In genomic region chr6:71245265-71246049, GRCh38 we compare ENCODE assay signal across 1 cellular context.
TF ChIP-seq lines count a peak whose summit lies in the region.

No MANE protein-coding gene starts in this region.

TF ChIP-seq in H1, 55 proteins besides CTCF, POLR2A, EP300 and RAD21 (continued from another document):
- TF ChIP-seq MAX (IDR thresholded peaks at IDR 0.05) (no peak), TCF12 (IDR thresholded peaks at IDR 0.05; ENCODE audit: low read depth, low read length) (no peak), CHD1 (IDR thresholded peaks at IDR 0.05; ENCODE audit: low read depth, low read length) (no peak), GABPA (IDR thresholded peaks at IDR 0.05; ENCODE audit: borderline replicate concordance, insufficient read depth, low read length) (no peak), BACH1 (IDR thresholded peaks at IDR 0.05; ENCODE audit: low read length) (no peak), RFX5 (IDR thresholded peaks at IDR 0.05; ENCODE audit: borderline replicate concordance, low read depth, low read length) (no peak), ASH2L (IDR thresholded peaks at IDR 0.05; ENCODE audit: low read length) (no peak), SAP30 (IDR thresholded peaks at IDR 0.05; ENCODE audit: insufficient read depth, insufficient replicate concordance, low read length) (no peak), HDAC6 (IDR thresholded peaks at IDR 0.05; ENCODE audit: low read depth, low read length) (no peak), TAF7 (optimal IDR thresholded peaks at IDR 0.05; ENCODE audit: borderline replicate concordance, low read depth, low read length) (no peak)
